13 cellular contexts compared by ENCODE assay signal in the genomic region with DNA sequence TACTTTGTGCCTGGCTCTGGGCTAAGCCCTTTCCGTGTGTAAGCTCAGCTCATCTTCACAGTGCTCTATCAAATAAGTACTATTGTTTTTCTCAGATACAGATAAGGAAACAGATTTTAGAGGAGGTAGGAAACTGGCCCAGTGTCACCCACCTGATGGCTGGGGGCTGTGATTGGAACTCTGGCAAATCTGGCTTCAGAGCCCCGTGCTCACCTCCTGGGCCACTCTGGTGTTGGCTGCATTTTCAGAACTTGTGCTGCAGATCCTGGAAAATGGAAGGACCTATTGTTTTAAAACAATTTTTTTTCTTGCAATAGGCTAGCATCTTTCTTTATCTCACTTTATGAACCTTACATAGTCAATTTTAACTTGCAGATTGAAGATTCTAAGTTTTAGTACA. TPM values are rescaled to one million over a fixed set of nuclear protein-coding genes. Genes with fewer than 3 reads are reported as not detected.
DNase-seq lines count a peak whose midpoint lies in the region; ATAC-seq and TF ChIP-seq lines count a peak whose summit lies in the region.
"Had no signal": no experiment of that assay in that cellular context is flagged by ENCODE, and none has a peak within 500 bp of the region (broad histone marks: within the 10 kb centered on the region; RNA-seq: fewer than 3 reads in every experiment).

No MANE protein-coding gene starts in this region.

- H3K27ac ChIP-seq in breast epithelium, result no peak overlapping the region
- peak overlapping the region in 3 of 4 donors; percentile 1 to 54 (median 10) for H3K27ac ChIP-seq in esophagus muscularis mucosa (replicated peaks in 1 of 4)
- no peak overlapping the region for H3K27ac ChIP-seq in subcutaneous abdominal adipose tissue (ENCODE audit: low read depth, low read length)
- no peak overlapping the region for H3K27ac ChIP-seq in body of pancreas
- H3K27ac ChIP-seq: dorsolateral prefrontal cortex had no signal

- TF ChIP-seq CTCF in MCF 10A (IDR thresholded peaks at IDR 0.05; ENCODE audit: unreplicated experiment) (no peak), breast epithelium (IDR thresholded peaks at IDR 0.05) (no peak), esophagus muscularis mucosa (IDR thresholded peaks at IDR 0.05) (no peak), body of pancreas (IDR thresholded peaks at IDR 0.05) (no peak), mucosa of descending colon (IDR thresholded peaks at IDR 0.05) (no peak)

- no peak for TF ChIP-seq EP300 in esophagus muscularis mucosa (IDR thresholded peaks at IDR 0.05)

- no TSS peak for BruUV-seq in MCF 10A (replicated peaks; lab: Mats Ljungman, UMichigan)

- H3K36me3 Mint-ChIP-seq in MCF 10A (ENCODE audit: insufficient read depth, unreplicated experiment) (peaks cover 32% of the 10 kb centered on the region), T-cell (peaks cover 2% of the 10 kb centered on the region)

- no peak overlapping the region for H3K4me3 ChIP-seq in breast epithelium
- H3K4me3 ChIP-seq in esophagus muscularis mucosa, result no peak overlapping the region
- H3K4me3 ChIP-seq in subcutaneous abdominal adipose tissue (ENCODE audit: low read depth in 1 of 5, low read length in 5 of 5), result no peak overlapping the region
- H3K4me3 ChIP-seq in body of pancreas, result no peak overlapping the region
- no peak overlapping the region for H3K4me3 ChIP-seq in mucosa of descending colon

- H3K9me3 ChIP-seq in breast epithelium (no peaks in the 10 kb centered on the region), esophagus muscularis mucosa (no peaks in the 10 kb centered on the region), subcutaneous abdominal adipose tissue (ENCODE audit: control insufficient read depth in 5 of 5, low read length in 5 of 5) (no peaks in the 10 kb centered on the region), body of pancreas (no peaks in the 10 kb centered on the region), mucosa of descending colon (no peaks in the 10 kb centered on the region)

- H3K9me3 Mint-ChIP-seq in MCF 10A (ENCODE audit: unreplicated experiment) (no peaks in the 10 kb centered on the region), T-cell (no peaks in the 10 kb centered on the region)

- H3K4me1 ChIP-seq in breast epithelium (no peaks in the 10 kb centered on the region), esophagus muscularis mucosa (peaks cover 71 to 90% (median 86%) of the 10 kb centered on the region in 4 donors), subcutaneous abdominal adipose tissue (ENCODE audit: control insufficient read depth in 5 of 5, insufficient read depth in 5 of 5, low read length in 5 of 5) (peaks cover 4 to 62% (median 54%) of the 10 kb centered on the region in 5 donors), body of pancreas (peaks cover 46% of the 10 kb centered on the region), mucosa of descending colon (ENCODE audit: low read depth) (peaks cover 18% of the 10 kb centered on the region)

- POLR2A ChIA-PET in MCF 10A (lab: Yijun Ruan, JAX) (interaction anchor here (1.3 kb wide), 1 partner anchor 268 kb away, joined by 4 read pairs; a partner anchor contains a TSS), T-cell (lab: Charles Lee) (no interaction called here)

- intact Hi-C loops in MCF 10A (cut with micrococcal nuclease) (no loop called here), breast epithelium (cut with DNase I; ENCODE audit: low total_unique reads) (no loop called here), esophagus muscularis mucosa (cut with DNase I) (no loop called here), body of pancreas (cut with DNase I) (no loop called here), mucosa of descending colon (cut with DNase I, micrococcal nuclease) (no loop called here)

- H3K4me1 Mint-ChIP-seq in MCF 10A (ENCODE audit: insufficient read depth, unreplicated experiment), result peaks cover 26% of the 10 kb centered on the region
- H3K4me1 Mint-ChIP-seq in T-cell, result peaks cover 73 to 80% (median 77%) of the 10 kb centered on the region in 3 donors

- H3K27ac Mint-ChIP-seq in MCF 10A (ENCODE audit: low read depth, unreplicated experiment) (peak overlapping the region; percentile 57), T-cell (peak overlapping the region; percentile 89 to 91)

- no peak for DNase-seq in MCF 10A (ENCODE audit: unreplicated experiment)
- DNase-seq in breast epithelium (ENCODE audit: low spot score in 2 of 2), result no peak
- no peak for DNase-seq in T-cell
- no peak for DNase-seq in esophagus muscularis mucosa (ENCODE audit: extremely low spot score)
- DNase-seq in body of pancreas, result no peak
- DNase-seq in NCI-H2029 (lab: John Stamatoyannopoulos, UW), result no peak
- DNase-seq in mucosa of descending colon, result no peak
- DNase-seq: amygdala, dorsolateral prefrontal cortex, left colon, NCI-H1694 had no signal

- no peaks in the 10 kb centered on the region for H3K27me3 ChIP-seq in breast epithelium
- no peaks in the 10 kb centered on the region for H3K27me3 ChIP-seq in esophagus muscularis mucosa
- H3K27me3 ChIP-seq in subcutaneous abdominal adipose tissue (ENCODE audit: control insufficient read depth in 5 of 5, insufficient read depth in 4 of 5, low read length in 5 of 5), result no peaks in the 10 kb centered on the region
- H3K27me3 ChIP-seq in body of pancreas, result no peaks in the 10 kb centered on the region
- H3K27me3 ChIP-seq: dorsolateral prefrontal cortex had no signal

- TF ChIP-seq POLR2A in breast epithelium (IDR thresholded peaks at IDR 0.05) (no peak), esophagus muscularis mucosa (IDR thresholded peaks at IDR 0.05; ENCODE audit: low read depth) (no peak), body of pancreas (IDR thresholded peaks at IDR 0.05) (no peak)

- H3K4me3 Mint-ChIP-seq in MCF 10A (ENCODE audit: unreplicated experiment) (peak overlapping the region; percentile 12), T-cell (peak overlapping the region; percentile 32 to 87 (median 41))

- no peak for ATAC-seq in T-cell (replicated peaks in 1 of 4)
- ATAC-seq in body of pancreas, result no peak
- ATAC-seq in mucosa of descending colon, result no peak
- ATAC-seq: HCT116, left colon had no signal

- H3K9ac ChIP-seq in subcutaneous abdominal adipose tissue (ENCODE audit: low read length in 5 of 5), result peak overlapping the region in 3 of 5 donors; percentile 6 to 48 (median 46)

- CTCF ChIA-PET in MCF 10A (lab: Yijun Ruan, JAX), result interaction anchor here (0.9 to 1.6 kb wide), 3 partner anchors 36 to 421 kb away, joined by 3 to 4 read pairs (median 4); no protein-coding TSS in a partner anchor
- CTCF ChIA-PET in T-cell (lab: Charles Lee), result interaction anchor here (0.6 to 0.9 kb wide), 4 partner anchors 9 to 321 kb away, joined by 3 to 4 read pairs (median 4); no protein-coding TSS in a partner anchor

- H3K36me3 ChIP-seq in breast epithelium (no peaks in the 10 kb centered on the region), esophagus muscularis mucosa (peaks cover 0 to 10% (median 8%) of the 10 kb centered on the region in 4 donors), subcutaneous abdominal adipose tissue (ENCODE audit: control insufficient read depth in 5 of 5, insufficient read depth in 5 of 5, low read length in 5 of 5) (peaks cover 4 to 10% (median 7%) of the 10 kb centered on the region in 5 donors), body of pancreas (replicated peaks in 1 of 2; ENCODE audit: insufficient read depth in 1 of 2, low read depth in 2 of 2) (peaks cover 0 to 5% of the 10 kb centered on the region in 2 donors), mucosa of descending colon (ENCODE audit: low read depth) (no peaks in the 10 kb centered on the region)

- 68% methylated on average over 2 of the region's 2 CpGs for WGBS in esophagus muscularis mucosa
- WGBS in body of pancreas, 2 donors, result 35 to 39% methylated on average over 2 of the region's 2 CpGs

- no peaks in the 10 kb centered on the region for H3K27me3 Mint-ChIP-seq in MCF 10A (ENCODE audit: insufficient read depth, unreplicated experiment)
- H3K27me3 Mint-ChIP-seq in T-cell, result no peaks in the 10 kb centered on the region

RNA-seq across cellular contexts. Expression of a gene that starts 5.7 kb away (rescaled TPM):
- total RNA-seq in MCF 10A (2022) (93.3 and 108 TPM in 2 replicates), breast epithelium (10 to 100 TPM; 54.4 to 76.5 (median 74.4) TPM), T-cell (100 to 1,000 TPM; 154 to 213 (median 178) TPM), esophagus muscularis mucosa (10 to 100 TPM; 36.6 to 57.7 (median 43.5) TPM), body of pancreas (10 to 100 TPM; 55.0 to 69.5 TPM), mucosa of descending colon (10 to 100 TPM; 42.2 to 70.4 (median 43.1) TPM)

RNA-seq across cellular contexts. Expression of a gene that starts 35.8 kb away (rescaled TPM):
- total RNA-seq in MCF 10A (2022) (23.4 and 25.8 TPM in 2 replicates), breast epithelium (10 to 100 TPM; 26.8 to 35.7 (median 30.8) TPM), T-cell (10 to 100 TPM; 49.6 to 79.0 (median 69.3) TPM), esophagus muscularis mucosa (10 to 100 TPM; 29.0 to 59.0 (median 50.5) TPM), body of pancreas (10 to 100 TPM; 31.4 to 38.2 TPM), mucosa of descending colon (10 to 100 TPM; 26.8 to 41.6 (median 30.8) TPM)

Comparison
In these comparisons a context has a peak if more than half of its experiments do, and no peak if none do; other contexts are left out.
1. H3K27ac ChIP-seq: peak in esophagus muscularis mucosa (3 of 4); none in breast epithelium (0 of 2), subcutaneous abdominal adipose tissue (single experiment) and body of pancreas (0 of 4).